8 cellular contexts compared by ENCODE assay signal in the genomic region with DNA sequence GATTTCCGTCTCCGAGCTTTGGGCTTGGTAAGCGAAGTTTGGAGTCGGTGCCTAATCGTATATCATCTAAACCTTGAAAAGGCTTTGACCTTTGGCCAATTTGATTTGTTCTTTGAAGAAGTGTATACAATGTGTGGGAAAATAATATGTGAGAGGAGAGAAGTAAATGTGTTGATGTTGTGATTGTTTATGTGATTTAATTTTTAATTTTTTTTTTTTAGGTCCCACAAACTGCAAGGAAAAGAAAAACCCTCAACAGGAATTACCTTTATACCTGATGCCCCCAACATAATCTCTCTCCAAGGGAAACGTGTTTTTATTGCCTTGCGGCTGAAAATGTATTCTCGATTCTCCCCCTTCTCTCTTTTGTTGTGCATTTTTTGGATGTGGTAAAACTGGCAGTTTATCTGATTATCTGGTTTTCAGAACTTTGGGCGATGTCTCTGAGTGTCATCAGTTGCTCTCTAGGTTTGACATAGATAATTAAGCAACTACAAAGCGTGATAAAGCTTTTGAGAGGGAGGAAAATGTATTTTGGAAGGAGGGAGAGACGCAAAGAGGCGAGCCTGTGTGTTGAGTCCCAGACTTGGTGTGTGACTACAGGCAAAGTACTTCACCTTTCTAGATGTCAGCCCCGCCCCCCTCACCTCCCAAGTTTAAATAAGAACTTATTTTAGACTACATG. TPM values are rescaled to one million over a fixed set of nuclear protein-coding genes. Genes with fewer than 3 reads are reported as not detected.
DNase-seq lines count a peak whose midpoint lies in the region; ATAC-seq and TF ChIP-seq lines count a peak whose summit lies in the region.

No MANE protein-coding gene starts in this region.

- no peaks in the 10 kb centered on the region for H3K36me3 Mint-ChIP-seq in CD14-positive monocyte

- H3K27me3 ChIP-seq in MM.1S (replicated peaks; ENCODE audit: insufficient read depth, low read length) (no peaks in the 10 kb centered on the region), right cardiac atrium (ENCODE audit: control insufficient read depth, insufficient read depth) (no peaks in the 10 kb centered on the region), spleen (replicated peaks in 1 of 7) (no peaks in the 10 kb centered on the region)

- WGBS in right cardiac atrium = 27% methylated on average over 13 of the region's 13 CpGs
- WGBS in spleen, 5 donors = 21 to 26% (median 22%) methylated on average over 13 of the region's 13 CpGs

- peak overlapping the region; percentile 77 for H3K27ac ChIP-seq in MM.1S (ENCODE audit: low read length)
- H3K27ac ChIP-seq in right cardiac atrium (ENCODE audit: low read length) = peak overlapping the region; percentile 98
- H3K27ac ChIP-seq in spleen = peak overlapping the region; percentile 69 to 100 (median 98)

- H3K4me1 ChIP-seq in MM.1S (ENCODE audit: low read length) (peaks cover 2% of the 10 kb centered on the region; the same call in 1 of the 2 replicates), right cardiac atrium (ENCODE audit: control insufficient read depth, insufficient read depth, low read length) (no peaks in the 10 kb centered on the region), spleen (peaks cover 17 to 35% (median 29%) of the 10 kb centered on the region in 6 donors)

- H3K9me2 ChIP-seq in MM.1S (replicated peaks; ENCODE audit: insufficient read depth, low read length) = no peaks in the 10 kb centered on the region

- H3K4me1 Mint-ChIP-seq in CD14-positive monocyte = peaks cover 29% of the 10 kb centered on the region

- H3K36me3 ChIP-seq in MM.1S (replicated peaks; ENCODE audit: insufficient read depth, low read length) = no peaks in the 10 kb centered on the region
- H3K36me3 ChIP-seq in spleen = no peaks in the 10 kb centered on the region

- DNase-seq in CD14-positive monocyte (ENCODE audit: low spot score) = no peak
- peak; percentile 53 for DNase-seq in MM.1S
- DNase-seq in activated naive CD4-positive, alpha-beta T cell treated with Interleukin-2 at 50 U/mL for 16 hours = peak; percentile 43
- DNase-seq in right cardiac atrium = peak in 1 of 3 donors; percentile 50
- no peak for DNase-seq in spleen
- DNase-seq in dedifferentiated amniotic fluid mesenchymal stem cell (ENCODE audit: extremely low spot score) = no peak
- no peak for DNase-seq in NCI-H774 (lab: John Stamatoyannopoulos, UW)

- peak overlapping the region; percentile 85 to 95 for H3K4me3 Mint-ChIP-seq in CD14-positive monocyte

- H4K20me1 ChIP-seq in MM.1S (ENCODE audit: insufficient read depth, low read length) = peaks cover 4% of the 10 kb centered on the region; the same call in 1 of the 2 replicates

- H3K79me2 ChIP-seq in MM.1S (ENCODE audit: low read length) = peaks cover 33% of the 10 kb centered on the region

- H3K9me3 ChIP-seq in MM.1S (replicated peaks; ENCODE audit: insufficient read depth, low read length) (no peaks in the 10 kb centered on the region), right cardiac atrium (ENCODE audit: control insufficient read depth, low read length) (no peaks in the 10 kb centered on the region), spleen (no peaks in the 10 kb centered on the region)

- no peak for TF ChIP-seq POLR2A in spleen (IDR thresholded peaks at IDR 0.05)

- H3K9me3 Mint-ChIP-seq in CD14-positive monocyte = peaks cover 0 to 3% (median 0%) of the 10 kb centered on the region in 7 donors

- peak overlapping the region; percentile 93 to 99 (median 97) for H3K27ac Mint-ChIP-seq in CD14-positive monocyte

- H3K4me2 ChIP-seq in MM.1S (ENCODE audit: low read depth, low read length) = peak overlapping the region; percentile 76

- H3K4me3 ChIP-seq in MM.1S (ENCODE audit: low read length) = peak overlapping the region; percentile 57
- H3K4me3 ChIP-seq in right cardiac atrium (ENCODE audit: low read length) = peak overlapping the region; percentile 92
- peak overlapping the region; percentile 29 to 86 (median 73) for H3K4me3 ChIP-seq in spleen

- TF ChIP-seq CTCF in CD14-positive monocyte (IDR thresholded peaks at IDR 0.05) (no peak), MM.1S (IDR thresholded peaks at IDR 0.05; ENCODE audit: low read length) (no peak), spleen (IDR thresholded peaks at IDR 0.05 in 8 of 11, conservative IDR thresholded peaks at IDR 0.05 in 3 of 11) (no peak)

- peak overlapping the region; percentile 69 for H3K9ac ChIP-seq in MM.1S (ENCODE audit: low read length)

- peak overlapping the region; percentile 31 for H2AFZ ChIP-seq in MM.1S (ENCODE audit: low read length)

- ATAC-seq in right cardiac atrium (no peak), GM21528 (IDR thresholded peaks at IDR 0.05; ENCODE audit: low FRiP score, unreplicated experiment) (no peak)

- peaks cover 0 to 3% (median 1%) of the 10 kb centered on the region in 3 donors for H3K27me3 Mint-ChIP-seq in CD14-positive monocyte (ENCODE audit: low read depth in 3 of 3)

- peaks cover 12% of the 10 kb centered on the region for H3F3A ChIP-seq in MM.1S (ENCODE audit: insufficient read depth, low read length)

- intact Hi-C loops in CD14-positive monocyte (cut with micrococcal nuclease) = loop anchor here (5.0 kb wide), 4 partner anchors 50 to 530 kb away; partner anchors contain the start of gene MSH6 (in 2 of the 2)
- intact Hi-C loops in right cardiac atrium (cut with DNase I) = loop anchor here in 3 of 4 donors (2.0 to 10.0 kb wide), 3 partner anchors 52 to 200 kb away; no protein-coding TSS in a partner anchor
- intact Hi-C loops in spleen (cut with DNase I; ENCODE audit: low total_unique reads) = no loop called here

RNA-seq across cellular contexts. Expression of gene FBXO11, which starts 0.9 kb away (rescaled TPM):
- polyA plus RNA-seq in CD14-positive monocyte (1 to 10 TPM; 2.2 to 4.6 TPM), right cardiac atrium (23.4 TPM), spleen (10 to 100 TPM; 23.9 to 35.6 (median 27.8) TPM)
- total RNA-seq in right cardiac atrium (10 to 100 TPM; 39.1 to 45.4 (median 42.1) TPM), spleen (10 to 100 TPM; 64.8 to 91.3 (median 78.5) TPM)

Comparison
In these comparisons a context has a peak if more than half of its experiments do, and no peak if none do; other contexts are left out.
1. DNase-seq: peak in MM.1S (single experiment) and activated naive CD4-positive, alpha-beta T cell treated with Interleukin-2 at 50 U/mL for 16 hours (single experiment); none in CD14-positive monocyte (single experiment), spleen (single experiment), dedifferentiated amniotic fluid mesenchymal stem cell (single experiment) and NCI-H774 (single experiment).
2. Peak in every context shown above with its lines, with median percentiles within 50 percentile points of each other: H3K27ac ChIP-seq and H3K4me3 ChIP-seq.